ENCODE assay signal across 8 cellular contexts in the genomic region with DNA sequence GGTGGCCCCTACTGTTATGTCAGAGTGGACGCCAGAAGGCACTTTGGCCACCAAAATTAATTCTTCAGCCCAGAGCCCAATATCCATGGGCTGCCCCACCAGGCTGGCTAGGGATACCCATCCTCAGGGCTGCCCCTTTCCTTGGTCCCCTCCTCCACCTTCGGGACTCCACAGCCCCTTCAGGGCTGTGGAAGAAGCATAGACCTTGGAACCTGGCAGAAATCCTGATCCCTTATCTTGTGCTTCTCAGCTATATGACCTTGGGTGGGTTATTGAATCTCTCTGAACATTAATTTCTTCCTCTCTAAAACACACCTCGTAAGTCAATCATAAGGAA. TPM values are rescaled to one million over a fixed set of nuclear protein-coding genes. Genes with fewer than 3 reads are reported as not detected.
DNase-seq lines count a peak whose midpoint lies in the region; ATAC-seq and TF ChIP-seq lines count a peak whose summit lies in the region.

No MANE protein-coding gene starts in this region.

- peak overlapping the region; percentile 95 to 96 for H3K27ac ChIP-seq in ascending aorta
- peak overlapping the region in 1 of 2 donors; percentile 91 for H3K27ac ChIP-seq in left lung
- peak overlapping the region; percentile 75 for H3K27ac ChIP-seq in temporal lobe (ENCODE audit: low read depth, low read length)

- no peak for ATAC-seq in activated CD8-positive, alpha-beta memory T cell treated with anti-CD3 and anti-CD28 coated beads, Interleukin-2, amount 10 ng/mL, durations not matched to agents 7 days and 5 days
- ATAC-seq in left lung (no peak), left colon (no peak), GM18868 (IDR thresholded peaks at IDR 0.05; ENCODE audit: unreplicated experiment) (no peak)

- H3K27ac Mint-ChIP-seq in activated CD8-positive, alpha-beta memory T cell treated with anti-CD3 and anti-CD28 coated beads, Interleukin-2, amount 10 ng/mL, durations not matched to agents 7 days and 5 days, result peak overlapping the region; percentile 61

- H3K4me3 Mint-ChIP-seq in activated CD8-positive, alpha-beta memory T cell treated with anti-CD3 and anti-CD28 coated beads, Interleukin-2, amount 10 ng/mL, durations not matched to agents 7 days and 5 days, result peak overlapping the region; percentile 95

- TF ChIP-seq CTCF in ascending aorta (IDR thresholded peaks at IDR 0.05) (no peak), left lung (IDR thresholded peaks at IDR 0.05) (no peak)

- peak overlapping the region; percentile 75 to 87 for H3K4me3 ChIP-seq in ascending aorta
- peak overlapping the region; percentile 65 to 98 for H3K4me3 ChIP-seq in left lung

- peaks cover 16% of the 10 kb centered on the region for H3K27me3 Mint-ChIP-seq in activated CD8-positive, alpha-beta memory T cell treated with anti-CD3 and anti-CD28 coated beads, Interleukin-2, amount 10 ng/mL, durations not matched to agents 7 days and 5 days

- H3K4me1 Mint-ChIP-seq in activated CD8-positive, alpha-beta memory T cell treated with anti-CD3 and anti-CD28 coated beads, Interleukin-2, amount 10 ng/mL, durations not matched to agents 7 days and 5 days, result peaks cover 47% of the 10 kb centered on the region

- intact Hi-C loops in ascending aorta (cut with DNase I), result loop anchor here (5.0 to 10.0 kb wide), 3 partner anchors 164 to 1369 kb away; partner anchors contain the start of gene SMARCD3
- intact Hi-C loops in left lung (cut with DNase I), result no loop called here
- intact Hi-C loops in left colon (cut with DNase I, micrococcal nuclease), result no loop called here

- CTCF ChIA-PET in activated CD8-positive, alpha-beta memory T cell treated with anti-CD3 and anti-CD28 coated beads, Interleukin-2, amount 10 ng/mL, durations not matched to agents 7 days and 5 days (lab: Charles Lee), result interaction anchor here (0.6 to 3.4 kb wide), 9 partner anchors 16 to 79 kb away, joined by 3 to 15 read pairs (median 4); partner anchors contain the start of genes ABCB8 and SLC4A2

- H3K4me1 ChIP-seq in ascending aorta (peaks cover 32 to 47% of the 10 kb centered on the region in 2 donors), left lung (peaks cover 47 to 74% of the 10 kb centered on the region in 2 donors)

- H3K9me3 ChIP-seq in ascending aorta (no peaks in the 10 kb centered on the region), left lung (no peaks in the 10 kb centered on the region)

- no peaks in the 10 kb centered on the region for H3K9me3 Mint-ChIP-seq in activated CD8-positive, alpha-beta memory T cell treated with anti-CD3 and anti-CD28 coated beads, Interleukin-2, amount 10 ng/mL, durations not matched to agents 7 days and 5 days (ENCODE audit: low read depth)

- H3K27me3 ChIP-seq in ascending aorta (no peaks in the 10 kb centered on the region), left lung (peaks cover 0 to 12% of the 10 kb centered on the region in 2 donors)

- H3K36me3 ChIP-seq in ascending aorta (peaks cover 0 to 3% of the 10 kb centered on the region in 2 donors), left lung (no peaks in the 10 kb centered on the region)

- no peak for DNase-seq in activated CD8-positive, alpha-beta memory T cell treated with anti-CD3 and anti-CD28 coated beads, Interleukin-2, amount 10 ng/mL, durations not matched to agents 7 days and 5 days
- no peak for DNase-seq in activated CD8-positive, alpha-beta memory T cell treated with anti-CD3 and anti-CD28 coated beads, Interleukin-2, amount 50 U/mL, for 48 hours
- DNase-seq in ascending aorta (ENCODE audit: low spot score in 2 of 2) (no peak), left lung (no peak), left colon (no peak)
- no peak for DNase-seq in stimulated activated CD4-positive, alpha-beta T cell treated with anti-CD3 and anti-CD28 coated beads, Interleukin-2, amount 100 ng/mL, for 48 hours

- peaks cover 4% of the 10 kb centered on the region for H3K36me3 Mint-ChIP-seq in activated CD8-positive, alpha-beta memory T cell treated with anti-CD3 and anti-CD28 coated beads, Interleukin-2, amount 10 ng/mL, durations not matched to agents 7 days and 5 days

RNA-seq across cellular contexts. Expression of gene TMUB1, which starts 0.5 kb away (rescaled TPM):
- total RNA-seq in activated CD8-positive, alpha-beta memory T cell treated with anti-CD3 and anti-CD28 coated beads, Interleukin-2, amount 10 ng/mL, durations not matched to agents 7 days and 5 days, result 10 to 100 TPM; 83.1 to 85.7 TPM
- 143 TPM for total RNA-seq in ascending aorta
- 10 to 100 TPM; 39.6 to 49.1 TPM for total RNA-seq in left lung
- total RNA-seq in temporal lobe, result 5.9 TPM
- total RNA-seq in left colon, result 10 to 100 TPM; 72.4 to 80.7 TPM

RNA-seq across cellular contexts. Expression of gene AGAP3, which starts 2.5 kb away (rescaled TPM):
- 10 to 100 TPM; 30.0 to 36.2 TPM for total RNA-seq in activated CD8-positive, alpha-beta memory T cell treated with anti-CD3 and anti-CD28 coated beads, Interleukin-2, amount 10 ng/mL, durations not matched to agents 7 days and 5 days
- total RNA-seq in ascending aorta (82.6 TPM), left lung (100 to 1,000 TPM; 161 to 167 TPM), temporal lobe (65.9 TPM), left colon (10 to 100 TPM; 50.8 to 64.0 TPM)

RNA-seq across cellular contexts. Expression of gene FASTK, which starts 3.2 kb away (rescaled TPM):
- total RNA-seq in activated CD8-positive, alpha-beta memory T cell treated with anti-CD3 and anti-CD28 coated beads, Interleukin-2, amount 10 ng/mL, durations not matched to agents 7 days and 5 days, result 10 to 100 TPM; 77.7 to 79.5 TPM
- total RNA-seq in ascending aorta (121 TPM), left lung (10 to 100 TPM; 63.5 to 65.7 TPM), temporal lobe (24.6 TPM), left colon (100 to 1,000 TPM in 1 of 2 donors, 10 to 100 TPM in 1; 82.0 to 108 TPM)

RNA-seq across cellular contexts. Expression of gene SLC4A2, which starts 24.4 kb away (rescaled TPM):
- 100 to 1,000 TPM; 114 to 121 TPM for total RNA-seq in activated CD8-positive, alpha-beta memory T cell treated with anti-CD3 and anti-CD28 coated beads, Interleukin-2, amount 10 ng/mL, durations not matched to agents 7 days and 5 days
- total RNA-seq in ascending aorta (390 TPM), left lung (100 to 1,000 TPM; 191 to 205 TPM), temporal lobe (8.6 TPM), left colon (10 to 100 TPM; 76.7 to 97.4 TPM)

RNA-seq across cellular contexts. Expression of gene CDK5, which starts 26.1 kb away (rescaled TPM):
- total RNA-seq in activated CD8-positive, alpha-beta memory T cell treated with anti-CD3 and anti-CD28 coated beads, Interleukin-2, amount 10 ng/mL, durations not matched to agents 7 days and 5 days, result 10 to 100 TPM; 18.1 to 24.4 TPM
- total RNA-seq in ascending aorta (15.8 TPM), left lung (10 to 100 TPM; 15.6 to 17.1 TPM), temporal lobe (30.0 TPM), left colon (10 to 100 TPM; 12.8 to 15.1 TPM)
